In genomic region chr13:109281017-109281416, GRCh38 we compare ENCODE assay signal across 19 cellular contexts.
DNase-seq lines count a peak whose midpoint lies in the region; ATAC-seq and TF ChIP-seq lines count a peak whose summit lies in the region.
"Had no signal": no experiment of that assay in that cellular context is flagged by ENCODE, and none has a peak within 500 bp of the region (broad histone marks: within the 10 kb centered on the region; RNA-seq: fewer than 3 reads in every experiment).

No MANE protein-coding gene starts in this region.

- H3K27ac ChIP-seq in heart left ventricle (peak overlapping the region in 10 of 12 donors; percentile 15 to 69 (median 59)), right cardiac atrium (ENCODE audit: low read length) (peak overlapping the region; percentile 36), esophagus muscularis mucosa (replicated peaks in 1 of 4) (peak overlapping the region in 3 of 4 donors; percentile 30 to 51 (median 46)), skeletal muscle tissue (ENCODE audit: low read depth, low read length) (peak overlapping the region; percentile 61)
- H3K27ac ChIP-seq: BLaER1 treated with 17β-estradiol and CSF1 and Interleukin-3, amounts not matched to agents 10 nM and 100 nM had no signal

- H3K4me1 ChIP-seq in heart left ventricle (peaks cover 0 to 10% (median 0%) of the 10 kb centered on the region in 12 donors), right cardiac atrium (ENCODE audit: control insufficient read depth, insufficient read depth, low read length) (no peaks in the 10 kb centered on the region), esophagus muscularis mucosa (peaks cover 0 to 12% (median 6%) of the 10 kb centered on the region in 4 donors), skeletal muscle tissue (ENCODE audit: control insufficient read depth in 3 of 3, insufficient read depth in 3 of 3, low read length in 3 of 3) (peaks cover 0 to 4% (median 0%) of the 10 kb centered on the region in 3 donors)
- H3K4me1 ChIP-seq: BLaER1 treated with 17β-estradiol and CSF1 and Interleukin-3, amounts not matched to agents 10 nM and 100 nM had no signal

- TF ChIP-seq CTCF in heart left ventricle (IDR thresholded peaks at IDR 0.05) (no peak), esophagus muscularis mucosa (IDR thresholded peaks at IDR 0.05) (no peak)

- TF ChIP-seq POLR2A in heart left ventricle (IDR thresholded peaks at IDR 0.05) (no peak), esophagus muscularis mucosa (IDR thresholded peaks at IDR 0.05; ENCODE audit: low read depth) (no peak)

- intact Hi-C loops in heart left ventricle (cut with DNase I): no loop called here
- intact Hi-C loops in left ventricle myocardium superior (cut with micrococcal nuclease): no loop called here
- intact Hi-C loops in right cardiac atrium (cut with DNase I): no loop called here
- intact Hi-C loops in Right ventricle myocardium inferior (cut with DNase I): no loop called here
- intact Hi-C loops in esophagus muscularis mucosa (cut with DNase I): no loop called here

- peaks cover 0 to 5% (median 0%) of the 10 kb centered on the region in 12 donors for H3K9me3 ChIP-seq in heart left ventricle
- no peaks in the 10 kb centered on the region for H3K9me3 ChIP-seq in right cardiac atrium (ENCODE audit: control insufficient read depth, low read length)
- no peaks in the 10 kb centered on the region for H3K9me3 ChIP-seq in esophagus muscularis mucosa
- H3K9me3 ChIP-seq in skeletal muscle tissue (ENCODE audit: control insufficient read depth in 3 of 3, low read length in 3 of 3): no peaks in the 10 kb centered on the region
- H3K9me3 ChIP-seq: BLaER1 treated with 17β-estradiol and CSF1 and Interleukin-3, amounts not matched to agents 10 nM and 100 nM had no signal

- 73 to 88% (median 78%) methylated on average over 3 of the region's 3 CpGs for WGBS in heart left ventricle, 4 donors
- WGBS in right cardiac atrium: 76% methylated on average over 3 of the region's 3 CpGs
- WGBS in esophagus muscularis mucosa: 66% methylated on average over 3 of the region's 3 CpGs

- H3K9ac ChIP-seq in skeletal muscle tissue (ENCODE audit: low read depth in 1 of 3, low read length in 3 of 3): peak overlapping the region in 1 of 3 donors; percentile 73
- H3K9ac ChIP-seq: BLaER1 treated with 17β-estradiol and CSF1 and Interleukin-3, amounts not matched to agents 10 nM and 100 nM had no signal

- DNase-seq in heart left ventricle: no peak
- no peak for DNase-seq in left ventricle myocardium superior
- no peak for DNase-seq in right cardiac atrium
- no peak for DNase-seq in Right ventricle myocardium inferior (ENCODE audit: missing footprints)
- DNase-seq in esophagus muscularis mucosa (ENCODE audit: extremely low spot score): no peak
- no peak for DNase-seq in NCI-H748 (lab: John Stamatoyannopoulos, UW; ENCODE audit: unreplicated experiment)
- no peak for DNase-seq in hepatic stellate cell (ENCODE audit: low spot score)
- DNase-seq: 8988T; Calu3; CD8-positive, alpha-beta T cell; DMS79 treated with DMSO at 0.1 percent for 48 hours; GF-D8; GOT3; H7; HFFc6 had no signal

- TF ChIP-seq EP300 in esophagus muscularis mucosa (IDR thresholded peaks at IDR 0.05): no peak

- H3K36me3 ChIP-seq in heart left ventricle: no peaks in the 10 kb centered on the region
- no peaks in the 10 kb centered on the region for H3K36me3 ChIP-seq in esophagus muscularis mucosa
- no peaks in the 10 kb centered on the region for H3K36me3 ChIP-seq in skeletal muscle tissue (ENCODE audit: control insufficient read depth in 3 of 3, insufficient read depth in 3 of 3, low read length in 3 of 3)
- H3K36me3 ChIP-seq: BLaER1 treated with 17β-estradiol and CSF1 and Interleukin-3, amounts not matched to agents 10 nM and 100 nM had no signal

- ATAC-seq in heart left ventricle (peak in 1 of 4 donors; percentile 12), left ventricle myocardium superior (no peak), right cardiac atrium (no peak), Right ventricle myocardium inferior (no peak)
- ATAC-seq: CD8-positive, alpha-beta T cell; HCT116; HepG2 had no signal

- H3K27me3 ChIP-seq in heart left ventricle (no peaks in the 10 kb centered on the region), right cardiac atrium (ENCODE audit: control insufficient read depth, insufficient read depth) (no peaks in the 10 kb centered on the region), esophagus muscularis mucosa (no peaks in the 10 kb centered on the region), skeletal muscle tissue (ENCODE audit: control insufficient read depth in 3 of 3, insufficient read depth in 3 of 3, low read length in 3 of 3) (no peaks in the 10 kb centered on the region)
- H3K27me3 ChIP-seq: BLaER1 treated with 17β-estradiol and CSF1 and Interleukin-3, amounts not matched to agents 10 nM and 100 nM had no signal

- no peak overlapping the region for H3K4me3 ChIP-seq in heart left ventricle
- H3K4me3 ChIP-seq in right cardiac atrium (ENCODE audit: low read length): no peak overlapping the region
- no peak overlapping the region for H3K4me3 ChIP-seq in esophagus muscularis mucosa
- no peak overlapping the region for H3K4me3 ChIP-seq in skeletal muscle tissue (ENCODE audit: low read length in 3 of 3)
- H3K4me3 ChIP-seq: BLaER1 treated with 17β-estradiol and CSF1 and Interleukin-3, amounts not matched to agents 10 nM and 100 nM had no signal
